In genomic region chr15:42919308-42919707, GRCh38 we compare ENCODE assay signal across 8 cellular contexts. TPM values are rescaled to one million over a fixed set of nuclear protein-coding genes. Genes with fewer than 3 reads are reported as not detected.
DNase-seq lines count a peak whose midpoint lies in the region; ATAC-seq and TF ChIP-seq lines count a peak whose summit lies in the region.

No MANE protein-coding gene starts in this region.

- DNase-seq in AG10803 (ENCODE audit: low read depth) (no peak), breast epithelium (ENCODE audit: low spot score in 2 of 2) (no peak), naive B cell (no peak), SK-N-DZ (ENCODE audit: low spot score) (no peak), NCI-H2171 treated with DMSO at 0.1 percent for 48 hours (lab: John Stamatoyannopoulos, UW) (no peak)
- no peak for DNase-seq in activated effector memory CD4-positive, alpha-beta T cell treated with Interleukin-2 at 50 U/mL for 16 hours

- intact Hi-C loops in breast epithelium (cut with DNase I; ENCODE audit: low total_unique reads), result no loop called here

- H3K4me1 ChIP-seq in breast epithelium, result peaks cover 0 to 7% of the 10 kb centered on the region in 2 donors

- H3K4me3 Mint-ChIP-seq in IgD-negative memory B cell, result peak overlapping the region; percentile 77 to 98 (median 98)
- peak overlapping the region; percentile 89 to 99 (median 97) for H3K4me3 Mint-ChIP-seq in naive B cell

- H3K27ac Mint-ChIP-seq in IgD-negative memory B cell (peak overlapping the region in 1 of 3 donors; percentile 13), naive B cell (peak overlapping the region; percentile 36 to 89 (median 70))

- H3K36me3 ChIP-seq in breast epithelium, result no peaks in the 10 kb centered on the region

- no peak for ATAC-seq in naive B cell (ENCODE audit: low read depth in 2 of 2)
- ATAC-seq in GM18867 (IDR thresholded peaks at IDR 0.05; ENCODE audit: unreplicated experiment), result no peak

- H3K9me3 Mint-ChIP-seq in IgD-negative memory B cell (no peaks in the 10 kb centered on the region), naive B cell (peaks cover 0 to 1% (median 0%) of the 10 kb centered on the region in 7 donors)

- peak overlapping the region; percentile 90 to 94 for H3K27ac ChIP-seq in breast epithelium

- H3K4me1 Mint-ChIP-seq in IgD-negative memory B cell (peaks cover 19 to 34% (median 25%) of the 10 kb centered on the region in 3 donors), naive B cell (peaks cover 42 to 45% (median 45%) of the 10 kb centered on the region in 3 donors)

- H3K27me3 ChIP-seq in breast epithelium, result no peaks in the 10 kb centered on the region

- no peaks in the 10 kb centered on the region for H3K9me3 ChIP-seq in breast epithelium

- no peak for TF ChIP-seq POLR2A in breast epithelium (IDR thresholded peaks at IDR 0.05)

- H3K4me3 ChIP-seq in AG10803 (ENCODE audit: low read length) (peak overlapping the region; percentile 72), breast epithelium (peak overlapping the region; percentile 82 to 99 (median 98))

- H3K27me3 Mint-ChIP-seq in IgD-negative memory B cell (no peaks in the 10 kb centered on the region), naive B cell (no peaks in the 10 kb centered on the region)

- TF ChIP-seq CTCF in AG10803 (conservative IDR thresholded peaks at IDR 0.05; ENCODE audit: low read length), result no peak
- no peak for TF ChIP-seq CTCF in breast epithelium (IDR thresholded peaks at IDR 0.05)

- no peaks in the 10 kb centered on the region for H3K36me3 Mint-ChIP-seq in IgD-negative memory B cell
- no peaks in the 10 kb centered on the region for H3K36me3 Mint-ChIP-seq in naive B cell

RNA-seq across cellular contexts. Expression of gene TTBK2, which starts 1.3 kb away (rescaled TPM):
- polyA plus RNA-seq in IgD-negative memory B cell, result 9.9 TPM
- total RNA-seq in breast epithelium, result 10 to 100 TPM; 15.7 to 21.8 (median 16.4) TPM
- 10 to 100 TPM in 4 of 6 donors, 1 to 10 TPM in 2; 5.7 to 12.0 (median 10.4) TPM for polyA plus RNA-seq in naive B cell (ENCODE audit: low read depth in 6 of 6)
- polyA plus RNA-seq in SK-N-DZ (2014; cell fraction: cytosol; rRNA removed), result 15.8 and 16.5 TPM in 2 replicates
- 12.7 and 12.9 TPM in 2 replicates for polyA plus RNA-seq in SK-N-DZ (2014; cell fraction: nucleus; rRNA removed)
